17 cellular contexts compared by ENCODE assay signal in the genomic region with DNA sequence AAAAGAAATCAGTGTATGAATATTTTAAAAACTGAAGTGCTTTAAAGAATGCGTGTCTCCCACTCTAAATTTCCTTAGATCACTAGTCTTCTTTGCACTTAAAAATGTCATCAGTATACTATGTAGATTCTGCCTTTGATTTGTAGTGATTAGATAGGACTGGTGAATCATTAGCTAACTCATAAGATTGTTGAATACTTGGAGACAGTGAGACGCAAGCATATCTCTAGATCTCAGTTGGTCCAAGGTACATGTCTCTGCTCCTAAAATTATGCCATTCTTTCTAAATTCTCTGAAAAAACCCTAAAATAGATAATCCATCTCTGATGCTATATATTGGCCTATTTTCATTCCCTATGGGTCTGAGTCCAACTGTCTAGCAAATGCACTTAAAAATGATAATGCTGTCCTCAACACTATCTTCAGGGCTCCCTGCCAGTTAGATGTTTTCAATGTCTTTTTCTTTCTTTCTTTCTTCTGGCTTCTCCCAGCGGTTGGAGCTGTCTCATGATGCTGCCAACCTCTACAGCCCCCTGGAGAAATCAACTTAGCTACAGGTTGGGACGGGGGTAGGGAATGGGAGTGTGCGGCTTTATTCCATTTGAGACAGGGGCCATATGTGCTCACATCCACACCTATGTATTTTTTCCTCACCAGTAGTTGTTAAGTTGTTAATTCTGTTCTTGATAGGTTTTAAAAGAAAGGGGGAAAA.
A peak's percentile ranks its signal among the peaks of the same experiment; 100 is the strongest.
DNase-seq lines count a peak whose midpoint lies in the region; ATAC-seq, FAIRE-seq and TF ChIP-seq lines count a peak whose summit lies in the region.
"Had no signal": no experiment of that assay in that cellular context is flagged by ENCODE, and none has a peak within 500 bp of the region (broad histone marks: within the 10 kb centered on the region; RNA-seq: fewer than 3 reads in every experiment).

No MANE protein-coding gene starts in this region.

- CTCF ChIA-PET in IMR-90 (lab: Yijun Ruan, JAX) (interaction anchor here (0.9 to 1.5 kb wide), 3 partner anchors 14 to 155 kb away, joined by 3 to 4 read pairs (median 4); no protein-coding TSS in a partner anchor), H1 (lab: Charles Lee; ENCODE audit: partially characterized antibody) (interaction anchor here (0.7 to 2.6 kb wide), 3 partner anchors 11 to 70 kb away, joined by 3 to 8 read pairs (median 7); no protein-coding TSS in a partner anchor)

- TF ChIP-seq CTCF in IMR-90 (conservative IDR thresholded peaks at IDR 0.05; ENCODE audit: low read depth, low read length) (no peak), H1 (IDR thresholded peaks at IDR 0.05; ENCODE audit: control extremely low read depth in 1 of 3, insufficient read depth in 1 of 3, low read depth in 1 of 3, low read length in 3 of 3) (no peak), nephron (IDR thresholded peaks at IDR 0.05; ENCODE audit: unreplicated experiment in 3 of 3) (no peak)

- H3K79me1 ChIP-seq in IMR-90 (ENCODE audit: low read depth in 1 of 2, low read length in 2 of 2) (peaks cover 0 to 5% of the 10 kb centered on the region in 2 experiments; a peak in 1 of 4 replicates), H1 (ENCODE audit: low read depth, low read length) (no peaks in the 10 kb centered on the region)

- peak overlapping the region; percentile 44 for H2BK5ac ChIP-seq in IMR-90 (ENCODE audit: low read depth, low read length, poor library complexity, severe bottlenecking)
- peak overlapping the region; percentile 45; the same call in 1 of the 2 replicates for H2BK5ac ChIP-seq in H1 (ENCODE audit: low read depth, low read length)

- H3K4ac ChIP-seq in IMR-90 (ENCODE audit: low read depth, low read length) (peak overlapping the region; percentile 86), H1 (replicated peaks; ENCODE audit: insufficient read length, low read depth, low read length) (no peak overlapping the region)

- peak overlapping the region; percentile 42 to 57 (median 49) for H3K4me3 Mint-ChIP-seq in nephron
- H3K4me3 Mint-ChIP-seq: activated CD8-positive, alpha-beta memory T cell treated with anti-CD3 and anti-CD28 coated beads, Interleukin-2, amount 10 ng/mL, durations not matched to agents 7 days and 5 days; CD8-positive, alpha-beta memory T cell had no signal

- H2BK20ac ChIP-seq in IMR-90 (ENCODE audit: low read depth, low read length) = peak overlapping the region; percentile 93
- H2BK20ac ChIP-seq in H1 (ENCODE audit: low read length) = peak overlapping the region; percentile 14; the same call in 1 of the 2 replicates

- DNase-seq in EH (ENCODE audit: low read depth) = peak; percentile 62
- DNase-seq in IMR-90 = peak; percentile 55
- no peak for DNase-seq in H1 (ENCODE audit: low read depth in 1 of 2, low spot score in 2 of 2)
- DNase-seq in GM19238 (ENCODE audit: insufficient read length, low spot score) = no peak
- DNase-seq in DMS114 treated with DMSO at 0.1 percent for 48 hours (lab: John Stamatoyannopoulos, UW; ENCODE audit: unreplicated experiment) = no peak
- DNase-seq in aorta = no peak
- no peak for DNase-seq in NCI-H526 treated with DMSO at 0.1 percent for 48 hours (lab: John Stamatoyannopoulos, UW)
- DNase-seq: activated CD8-positive, alpha-beta memory T cell treated with anti-CD3 and anti-CD28 coated beads, Interleukin-2, amount 10 ng/mL, durations not matched to agents 7 days and 5 days; CD8-positive, alpha-beta memory T cell; Karpas-422; small intestine; stimulated activated CD4-positive, alpha-beta T cell treated with anti-CD3 and anti-CD28 coated beads, Interleukin-4, amount 100 ng/mL, for 4 hours; T1000 had no signal

- no peaks in the 10 kb centered on the region for H4K20me1 ChIP-seq in IMR-90 (ENCODE audit: insufficient read depth, low read length)
- no peaks in the 10 kb centered on the region for H4K20me1 ChIP-seq in H1 (replicated peaks in 1 of 2; ENCODE audit: control insufficient read depth in 1 of 2, insufficient read depth in 2 of 2, low read length in 2 of 2)

- H3K14ac ChIP-seq in IMR-90 (replicated peaks; ENCODE audit: low read depth, low read length) (no peak overlapping the region), H1 (ENCODE audit: insufficient read length) (no peak overlapping the region)

- H2BK15ac ChIP-seq in IMR-90 (ENCODE audit: low read depth, low read length) = peak overlapping the region; percentile 34; the same call in 1 of the 3 replicates
- no peak overlapping the region for H2BK15ac ChIP-seq in H1 (ENCODE audit: low read length)

- H3K27me3 Mint-ChIP-seq in nephron (ENCODE audit: low read depth) = no peaks in the 10 kb centered on the region
- H3K27me3 Mint-ChIP-seq: activated CD8-positive, alpha-beta memory T cell treated with anti-CD3 and anti-CD28 coated beads, Interleukin-2, amount 10 ng/mL, durations not matched to agents 7 days and 5 days; CD8-positive, alpha-beta memory T cell had no signal

- peak overlapping the region; percentile 81 for H2AK5ac ChIP-seq in IMR-90 (ENCODE audit: low read depth, low read length)
- H2AK5ac ChIP-seq in H1 (ENCODE audit: low read depth, low read length) = no peak overlapping the region

- H3K23me2 ChIP-seq in H1 (ENCODE audit: low read depth, low read length) = no peaks in the 10 kb centered on the region

- peak overlapping the region; percentile 96; the same call in 1 of the 2 replicates for H2BK12ac ChIP-seq in H1 (ENCODE audit: low read depth, low read length)

- H3K18ac ChIP-seq in IMR-90 (ENCODE audit: low read depth, low read length) = peak overlapping the region; percentile 37; the same call in 1 of the 2 replicates
- no peak overlapping the region for H3K18ac ChIP-seq in H1 (ENCODE audit: extremely low read depth, low read length)

- TF ChIP-seq RAD21 in IMR-90 (IDR thresholded peaks at IDR 0.05; ENCODE audit: low read length) = no peak
- TF ChIP-seq RAD21 in H1 (IDR thresholded peaks at IDR 0.05 in 1 of 2, conservative IDR thresholded peaks at IDR 0.05 in 1 of 2; ENCODE audit: low read depth in 2 of 2, low read length in 2 of 2) = no peak

- H4K91ac ChIP-seq in IMR-90 (ENCODE audit: insufficient read depth, low read depth, low read length) = peak overlapping the region; percentile 71; the same call in 1 of the 2 replicates
- H4K91ac ChIP-seq in H1 (replicated peaks; ENCODE audit: insufficient read length, low read length) = no peak overlapping the region

- peaks cover 13% of the 10 kb centered on the region for H3K9me1 ChIP-seq in IMR-90 (ENCODE audit: insufficient read depth, low read length)

- H3K9ac ChIP-seq in IMR-90 (ENCODE audit: low read depth, low read length) (no peak overlapping the region), H1 (replicated peaks in 1 of 4; ENCODE audit: extremely low read depth in 1 of 4, low read depth in 3 of 4, low read length in 3 of 4) (no peak overlapping the region)

- H3K23ac ChIP-seq in IMR-90 (ENCODE audit: low read depth, low read length) (peak overlapping the region; percentile 89), H1 (ENCODE audit: insufficient read length) (no peak overlapping the region)

- H3K79me2 ChIP-seq in H1 (ENCODE audit: control insufficient read depth in 1 of 2, insufficient read depth in 2 of 2, low read length in 2 of 2) = no peaks in the 10 kb centered on the region

- H3K4me3 ChIP-seq in IMR-90 (ENCODE audit: insufficient read depth, low read depth, low read length) = no peak overlapping the region
- H3K4me3 ChIP-seq in H1 (ENCODE audit: extremely low read depth in 1 of 4, insufficient read depth in 2 of 4, low read depth in 3 of 4, low read length in 4 of 4) = peak overlapping the region in 2 of 4 experiments; percentile 15 to 31; a peak in 3 of 8 replicates
- H3K4me3 ChIP-seq in aorta (ENCODE audit: low read length in 2 of 2) = no peak overlapping the region
- H3K4me3 ChIP-seq: adrenal gland had no signal

- TF ChIP-seq POLR2A in IMR-90 (IDR thresholded peaks at IDR 0.05; ENCODE audit: low read depth, low read length) (no peak), H1 (IDR thresholded peaks at IDR 0.05; ENCODE audit: control extremely low read depth in 1 of 2, low read depth in 2 of 2, low read length in 2 of 2) (no peak)

- peak overlapping the region; percentile 85 for H2AFZ ChIP-seq in IMR-90 (replicated peaks; ENCODE audit: low read length, poor library complexity)
- H2AFZ ChIP-seq in H1 (ENCODE audit: low read length) = 0 out of 2 replicates have a peak overlapping the region, but pooled peaks have one; percentile 10

- H3K9me3 ChIP-seq in IMR-90 (ENCODE audit: control insufficient read depth, insufficient read depth, low read length) (no peaks in the 10 kb centered on the region), H1 (ENCODE audit: insufficient read depth in 2 of 2, low read depth in 1 of 2, low read length in 1 of 2) (no peaks in the 10 kb centered on the region), aorta (ENCODE audit: control insufficient read depth, low read length) (no peaks in the 10 kb centered on the region)
- H3K9me3 ChIP-seq: adrenal gland had no signal

- ATAC-seq in IMR-90 (ENCODE audit: low read depth) (peak; percentile 50), aorta (ENCODE audit: low FRiP score) (no peak)
- ATAC-seq: activated CD8-positive, alpha-beta memory T cell treated with anti-CD3 and anti-CD28 coated beads, Interleukin-2, amount 10 ng/mL, durations not matched to agents 7 days and 5 days; HCT116; left lobe of liver had no signal

- FAIRE-seq in H1 (lab: Jason Lieb, UNC) = no peak
- FAIRE-seq: small intestine had no signal

- H3K9me3 Mint-ChIP-seq in nephron = peaks cover 7% of the 10 kb centered on the region
- H3K9me3 Mint-ChIP-seq: CD8-positive, alpha-beta memory T cell had no signal

- H3K56ac ChIP-seq in IMR-90 (ENCODE audit: extremely low read depth, insufficient read depth, low read length) = 0 out of 2 replicates have a peak overlapping the region, but pooled peaks have one; percentile 27
- no peak overlapping the region for H3K56ac ChIP-seq in H1 (replicated peaks; ENCODE audit: insufficient read length, low read depth, low read length)

- H3K4me1 Mint-ChIP-seq in nephron = peaks cover 47% of the 10 kb centered on the region
- H3K4me1 Mint-ChIP-seq: activated CD8-positive, alpha-beta memory T cell treated with anti-CD3 and anti-CD28 coated beads, Interleukin-2, amount 10 ng/mL, durations not matched to agents 7 days and 5 days; CD8-positive, alpha-beta memory T cell had no signal

- intact Hi-C loops in IMR-90 (cut with micrococcal nuclease) = loop anchor here (2.0 kb wide), 1 partner anchor 259 kb away; no protein-coding TSS in a partner anchor
- intact Hi-C loops in aorta (cut with DNase I) = no loop called here

- H4K8ac ChIP-seq in IMR-90 (ENCODE audit: low read depth in 2 of 2, low read length in 2 of 2) (peak overlapping the region; percentile 44 to 60), H1 (ENCODE audit: extremely low read depth, insufficient read depth, low read length) (no peak overlapping the region)

- peak overlapping the region; percentile 3 for H4K5ac ChIP-seq in IMR-90 (ENCODE audit: low read depth, low read length)
- no peak overlapping the region for H4K5ac ChIP-seq in H1 (ENCODE audit: insufficient read length, low read depth, low read length)

- H2BK120ac ChIP-seq in IMR-90 (ENCODE audit: low read depth, low read length) (peak overlapping the region; percentile 85), H1 (replicated peaks; ENCODE audit: low read depth, low read length) (no peak overlapping the region)

- POLR2A ChIA-PET in IMR-90 (lab: Charles Lee; ENCODE audit: unreplicated experiment) = no interaction called here
- POLR2A ChIA-PET in H1 (lab: Charles Lee; ENCODE audit: partially characterized antibody) = no interaction called here

- H3K27ac ChIP-seq in IMR-90 (ENCODE audit: insufficient read depth, low read length) (peak overlapping the region; percentile 21), H1 (ENCODE audit: low read depth, low read length) (no peak overlapping the region), aorta (ENCODE audit: low read depth in 1 of 2, low read length in 2 of 2) (no peak overlapping the region)
- H3K27ac ChIP-seq: adrenal gland had no signal

- no peaks in the 10 kb centered on the region for H3K27me3 ChIP-seq in IMR-90 (ENCODE audit: control insufficient read depth, insufficient read depth, low read length)
- no peaks in the 10 kb centered on the region for H3K27me3 ChIP-seq in H1 (replicated peaks in 1 of 4; ENCODE audit: control insufficient read depth in 3 of 4, extremely low read depth in 1 of 4, insufficient read depth in 3 of 4, low read length in 3 of 4)
- H3K27me3 ChIP-seq in aorta (ENCODE audit: control insufficient read depth in 1 of 2, insufficient read depth in 2 of 2, low read length in 1 of 2) = no peaks in the 10 kb centered on the region
- H3K27me3 ChIP-seq: adrenal gland had no signal

- H2AK9ac ChIP-seq in IMR-90 (replicated peaks; ENCODE audit: low read depth, low read length, poor library complexity) = peak overlapping the region; percentile 20

- no TSS peak for BruUV-seq in IMR-90 (replicated peaks; lab: Mats Ljungman, UMichigan)

- dilution Hi-C loops in IMR-90 (cut with HindIII; ENCODE audit: low sequenced_read_pairs, unreplicated experiment) = no loop called here

- H3K36me3 ChIP-seq in IMR-90 (ENCODE audit: control insufficient read depth, insufficient read depth, low read length) (no peaks in the 10 kb centered on the region), H1 (ENCODE audit: control insufficient read depth in 2 of 4, insufficient read depth in 4 of 4, low read length in 3 of 4) (no peaks in the 10 kb centered on the region), aorta (ENCODE audit: control insufficient read depth in 1 of 2, insufficient read depth in 2 of 2, low read length in 1 of 2) (no peaks in the 10 kb centered on the region)
- H3K36me3 ChIP-seq: adrenal gland had no signal

- no CpG with 5 or more reads among the region's 5 CpGs for WGBS in IMR-90 (ENCODE audit: extremely low coverage in 2 of 2, insufficient read length in 1 of 2), 2 experiments
- 74% methylated on average over 5 of the region's 5 CpGs; no CpG with 5 or more reads in 1 of the 2 experiments for WGBS in H1 (ENCODE audit: extremely low coverage in 1 of 2, insufficient coverage in 1 of 2, insufficient read length in 1 of 2, insufficient replicate concordance in 2 of 2, low coverage in 1 of 2, low lambda C conversion rate in 2 of 2, missing lambda C conversion rate in 1 of 2), 2 experiments
- 92% methylated on average over 5 of the region's 5 CpGs for WGBS in aorta, 2 donors

- H3K4me1 ChIP-seq in IMR-90 (ENCODE audit: control insufficient read depth, insufficient read depth, low read length) = peaks cover 11% of the 10 kb centered on the region
- peaks cover 4 to 11% (median 7%) of the 10 kb centered on the region in 4 experiments; a peak in 6 of 7 replicates for H3K4me1 ChIP-seq in H1 (replicated peaks in 1 of 4; ENCODE audit: control insufficient read depth in 3 of 4, insufficient read depth in 4 of 4, low read length in 3 of 4)
- H3K4me1 ChIP-seq in aorta (ENCODE audit: control insufficient read depth in 1 of 2, insufficient read depth in 2 of 2, low read length in 2 of 2) = peaks cover 0 to 4% of the 10 kb centered on the region in 2 donors
- H3K4me1 ChIP-seq: adrenal gland had no signal

- no peak for TF ChIP-seq EP300 in H1 (IDR thresholded peaks at IDR 0.05; ENCODE audit: borderline replicate concordance in 1 of 2, low read depth in 2 of 2, low read length in 2 of 2)

- H3K4me2 ChIP-seq in IMR-90 (ENCODE audit: low read depth, low read length) (no peak overlapping the region; the same call in 1 of the 2 replicates), H1 (ENCODE audit: insufficient read depth in 1 of 2, low read depth in 2 of 2, low read length in 2 of 2) (peak overlapping the region; percentile 49 to 50; a peak in 1 of 4 replicates)

- H3K27ac Mint-ChIP-seq in nephron = peak overlapping the region; percentile 93 to 96 (median 95)
- H3K27ac Mint-ChIP-seq: activated CD8-positive, alpha-beta memory T cell treated with anti-CD3 and anti-CD28 coated beads, Interleukin-2, amount 10 ng/mL, durations not matched to agents 7 days and 5 days had no signal

- in situ Hi-C loops in IMR-90 (cut with MboI; ENCODE audit: low sequenced_read_pairs) = loop anchor here (10.0 to 25.0 kb wide), 2 partner anchors 153 to 255 kb away; no protein-coding TSS in a partner anchor

- H3K36me3 Mint-ChIP-seq in nephron (ENCODE audit: low read depth) = no peaks in the 10 kb centered on the region
- H3K36me3 Mint-ChIP-seq: activated CD8-positive, alpha-beta memory T cell treated with anti-CD3 and anti-CD28 coated beads, Interleukin-2, amount 10 ng/mL, durations not matched to agents 7 days and 5 days; CD8-positive, alpha-beta memory T cell had no signal

Comparison
In these comparisons a context has a peak if more than half of its experiments do, and no peak if none do; other contexts are left out.
1. DNase-seq: peak in EH (single experiment) and IMR-90 (single experiment); none in H1 (0 of 2), GM19238 (single experiment), DMS114 treated with DMSO at 0.1 percent for 48 hours (single experiment), aorta (0 of 2) and NCI-H526 treated with DMSO at 0.1 percent for 48 hours (single experiment).